ENCODE assay signal across 8 cellular contexts in the genomic region with DNA sequence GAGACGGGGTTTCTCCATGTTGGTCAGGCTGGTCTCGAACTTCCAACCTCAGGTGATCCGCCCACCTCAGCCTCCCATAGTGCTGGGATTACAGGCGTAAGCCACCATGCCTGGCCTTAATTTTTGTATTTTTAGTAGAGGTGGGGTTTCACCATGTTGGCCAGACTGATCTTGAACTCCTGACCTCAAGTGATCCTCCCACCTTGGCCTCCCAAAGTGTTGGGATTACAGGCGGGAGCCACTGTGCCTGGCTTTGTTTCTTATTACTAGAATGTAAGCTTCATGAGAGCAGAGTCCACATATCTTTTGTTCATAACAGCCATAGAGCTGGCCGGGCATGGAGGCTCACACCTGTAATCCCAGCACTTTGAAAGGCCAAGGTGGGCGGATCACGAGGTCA. TPM values are rescaled to one million over a fixed set of nuclear protein-coding genes. Genes with fewer than 3 reads are reported as not detected.
A peak's percentile ranks its signal among the peaks of the same experiment; 100 is the strongest.
DNase-seq lines count a peak whose midpoint lies in the region; ATAC-seq and TF ChIP-seq lines count a peak whose summit lies in the region.
"Not testable (repeated sequence)": the region's sequence is repeated elsewhere in the genome, so short reads cannot be mapped to it uniquely, and the experiment has no call there.

No MANE protein-coding gene starts in this region.

- intact Hi-C loops in CD8-positive, alpha-beta T cell (cut with DNase I, micrococcal nuclease), result loop anchor here in 1 of 2 experiments (5.0 kb wide), 1 partner anchor 36 kb away; no protein-coding TSS in a partner anchor
- intact Hi-C loops in activated CD4-positive, alpha-beta T cell treated with anti-CD3 and anti-CD28 coated beads for 36 hours (cut with DNase I, micrococcal nuclease); dendritic cell treated with granulocyte-macrophage colony-stimulating factor and Interleukin-4, amounts not matched to agents 40 ng/mL and 50 ng/mL, for 4 days (cut with micrococcal nuclease); sigmoid colon (cut with DNase I): not testable (repeated sequence)

- H3K9me3 ChIP-seq in CD8-positive, alpha-beta T cell (ENCODE audit: low read length); sigmoid colon: not testable (repeated sequence)

- not testable (repeated sequence) for DNase-seq in CD8-positive, alpha-beta T cell; activated naive CD8-positive, alpha-beta T cell treated with anti-CD3 and anti-CD28 coated beads for 36 hours; naive thymus-derived CD8-positive, alpha-beta T cell
- peak; percentile 2 for DNase-seq in activated CD4-positive, alpha-beta T cell treated with anti-CD3 and anti-CD28 coated beads for 36 hours
- peak; percentile 17 for DNase-seq in activated T-cell treated with anti-CD3 and anti-CD28 coated beads, Interleukin-2, amount 50 U/mL, for 24 hours
- DNase-seq in mesenteric fat pad (ENCODE audit: low spot score) (peak; percentile 45), sigmoid colon (peak; percentile 17)

- H3K4me1 ChIP-seq in CD8-positive, alpha-beta T cell (ENCODE audit: insufficient read depth, low read length), result peaks cover 69% of the 10 kb centered on the region
- peaks cover 0 to 17% (median 15%) of the 10 kb centered on the region in 4 donors for H3K4me1 ChIP-seq in sigmoid colon

- not testable (repeated sequence) for H3K36me3 ChIP-seq in CD8-positive, alpha-beta T cell (ENCODE audit: insufficient read depth, low read length); sigmoid colon

- H3K27ac ChIP-seq in CD8-positive, alpha-beta T cell (ENCODE audit: low read depth, low read length); sigmoid colon: not testable (repeated sequence)

- not testable (repeated sequence) for H3K27me3 Mint-ChIP-seq in CD8-positive, alpha-beta T cell (ENCODE audit: low read depth); activated CD4-positive, alpha-beta T cell treated with anti-CD3 and anti-CD28 coated beads for 36 hours; activated T-cell treated with anti-CD3 and anti-CD28 coated beads, Interleukin-2, amount 50 U/mL, for 24 hours; activated naive CD8-positive, alpha-beta T cell treated with anti-CD3 and anti-CD28 coated beads for 36 hours; dendritic cell treated with granulocyte-macrophage colony-stimulating factor and Interleukin-4, amounts not matched to agents 40 ng/mL and 50 ng/mL, for 4 days; naive thymus-derived CD8-positive, alpha-beta T cell

- 94 to 97% methylated on average over 8 of the region's 8 CpGs for WGBS in sigmoid colon, 2 donors

- not testable (repeated sequence) for ATAC-seq in CD8-positive, alpha-beta T cell; activated CD4-positive, alpha-beta T cell treated with anti-CD3 and anti-CD28 coated beads for 36 hours; naive thymus-derived CD8-positive, alpha-beta T cell

- peak overlapping the region; percentile 10 for H3K27ac Mint-ChIP-seq in CD8-positive, alpha-beta T cell
- not testable (repeated sequence) for H3K27ac Mint-ChIP-seq in activated CD4-positive, alpha-beta T cell treated with anti-CD3 and anti-CD28 coated beads for 36 hours
- peak overlapping the region; percentile 44 for H3K27ac Mint-ChIP-seq in activated T-cell treated with anti-CD3 and anti-CD28 coated beads, Interleukin-2, amount 50 U/mL, for 24 hours
- peak overlapping the region; percentile 42 for H3K27ac Mint-ChIP-seq in activated naive CD8-positive, alpha-beta T cell treated with anti-CD3 and anti-CD28 coated beads for 36 hours
- peak overlapping the region; percentile 84 for H3K27ac Mint-ChIP-seq in dendritic cell treated with granulocyte-macrophage colony-stimulating factor and Interleukin-4, amounts not matched to agents 40 ng/mL and 50 ng/mL, for 4 days
- peak overlapping the region; percentile 66 to 98 (median 92) for H3K27ac Mint-ChIP-seq in naive thymus-derived CD8-positive, alpha-beta T cell

- TF ChIP-seq CTCF in CD8-positive, alpha-beta T cell (IDR thresholded peaks at IDR 0.05); sigmoid colon (IDR thresholded peaks at IDR 0.05): not testable (repeated sequence)

- not testable (repeated sequence) for H3K27me3 ChIP-seq in CD8-positive, alpha-beta T cell (ENCODE audit: insufficient read depth, low read length); sigmoid colon

- TF ChIP-seq POLR2A in sigmoid colon (IDR thresholded peaks at IDR 0.05), result not testable (repeated sequence)

- TF ChIP-seq EP300 in sigmoid colon (IDR thresholded peaks at IDR 0.05), result not testable (repeated sequence)

- CTCF ChIA-PET in CD8-positive, alpha-beta T cell (lab: Charles Lee), result interaction anchor here (0.6 kb wide), 1 partner anchor 18 kb away, joined by 4 read pairs; no protein-coding TSS in a partner anchor
- CTCF ChIA-PET in activated CD4-positive, alpha-beta T cell treated with anti-CD3 and anti-CD28 coated beads for 36 hours (lab: Charles Lee), result not testable (repeated sequence)

- not testable (repeated sequence) for H3K9me3 Mint-ChIP-seq in CD8-positive, alpha-beta T cell; activated CD4-positive, alpha-beta T cell treated with anti-CD3 and anti-CD28 coated beads for 36 hours (ENCODE audit: low read depth); activated T-cell treated with anti-CD3 and anti-CD28 coated beads, Interleukin-2, amount 50 U/mL, for 24 hours; activated naive CD8-positive, alpha-beta T cell treated with anti-CD3 and anti-CD28 coated beads for 36 hours; dendritic cell treated with granulocyte-macrophage colony-stimulating factor and Interleukin-4, amounts not matched to agents 40 ng/mL and 50 ng/mL, for 4 days; naive thymus-derived CD8-positive, alpha-beta T cell

- H3K4me1 Mint-ChIP-seq in CD8-positive, alpha-beta T cell (ENCODE audit: low read depth), result peaks cover 61% of the 10 kb centered on the region
- peaks cover 62% of the 10 kb centered on the region for H3K4me1 Mint-ChIP-seq in activated CD4-positive, alpha-beta T cell treated with anti-CD3 and anti-CD28 coated beads for 36 hours
- H3K4me1 Mint-ChIP-seq in activated T-cell treated with anti-CD3 and anti-CD28 coated beads, Interleukin-2, amount 50 U/mL, for 24 hours (ENCODE audit: low read depth), result peaks cover 66% of the 10 kb centered on the region
- peaks cover 54% of the 10 kb centered on the region for H3K4me1 Mint-ChIP-seq in activated naive CD8-positive, alpha-beta T cell treated with anti-CD3 and anti-CD28 coated beads for 36 hours
- peaks cover 56% of the 10 kb centered on the region for H3K4me1 Mint-ChIP-seq in dendritic cell treated with granulocyte-macrophage colony-stimulating factor and Interleukin-4, amounts not matched to agents 40 ng/mL and 50 ng/mL, for 4 days (ENCODE audit: low read depth)
- H3K4me1 Mint-ChIP-seq in naive thymus-derived CD8-positive, alpha-beta T cell, result peaks cover 36 to 73% (median 67%) of the 10 kb centered on the region in 4 donors

- POLR2A ChIA-PET in CD8-positive, alpha-beta T cell (lab: Charles Lee), result interaction anchor here (0.7 to 6.8 kb wide), 7 partner anchors 11 to 137 kb away, joined by 3 to 70 read pairs (median 30); partner anchors contain the start of gene PCBP1
- POLR2A ChIA-PET in activated CD4-positive, alpha-beta T cell treated with anti-CD3 and anti-CD28 coated beads for 36 hours (lab: Charles Lee), result interaction anchor here (0.6 kb wide), 2 partner anchors 29 to 33 kb away, joined by 3 to 5 read pairs; no protein-coding TSS in a partner anchor
- POLR2A ChIA-PET in naive thymus-derived CD8-positive, alpha-beta T cell (lab: Charles Lee), result interaction anchor here (1.6 to 16.4 kb wide), 4 partner anchors 10 to 32 kb away, joined by 12 to 621 read pairs (median 294); partner anchors contain the start of gene PCBP1

- not testable (repeated sequence) for H3K36me3 Mint-ChIP-seq in CD8-positive, alpha-beta T cell; activated CD4-positive, alpha-beta T cell treated with anti-CD3 and anti-CD28 coated beads for 36 hours (ENCODE audit: low read depth); activated T-cell treated with anti-CD3 and anti-CD28 coated beads, Interleukin-2, amount 50 U/mL, for 24 hours (ENCODE audit: low read depth); activated naive CD8-positive, alpha-beta T cell treated with anti-CD3 and anti-CD28 coated beads for 36 hours; dendritic cell treated with granulocyte-macrophage colony-stimulating factor and Interleukin-4, amounts not matched to agents 40 ng/mL and 50 ng/mL, for 4 days (ENCODE audit: low read depth); naive thymus-derived CD8-positive, alpha-beta T cell

- H3K4me3 ChIP-seq in CD8-positive, alpha-beta T cell (ENCODE audit: low read depth, low read length); sigmoid colon: not testable (repeated sequence)

- not testable (repeated sequence) for H3K4me3 Mint-ChIP-seq in CD8-positive, alpha-beta T cell; activated CD4-positive, alpha-beta T cell treated with anti-CD3 and anti-CD28 coated beads for 36 hours; activated T-cell treated with anti-CD3 and anti-CD28 coated beads, Interleukin-2, amount 50 U/mL, for 24 hours; activated naive CD8-positive, alpha-beta T cell treated with anti-CD3 and anti-CD28 coated beads for 36 hours; dendritic cell treated with granulocyte-macrophage colony-stimulating factor and Interleukin-4, amounts not matched to agents 40 ng/mL and 50 ng/mL, for 4 days; naive thymus-derived CD8-positive, alpha-beta T cell

RNA-seq across cellular contexts. Expression of gene PCBP1, which starts 18.9 kb away (rescaled TPM):
- 100 to 1,000 TPM; 239 to 255 TPM for total RNA-seq in CD8-positive, alpha-beta T cell
- total RNA-seq in activated CD4-positive, alpha-beta T cell treated with anti-CD3 and anti-CD28 coated beads for 36 hours, result 100 to 1,000 TPM; 417 to 450 TPM
- total RNA-seq in activated naive CD8-positive, alpha-beta T cell treated with anti-CD3 and anti-CD28 coated beads for 36 hours, result 100 to 1,000 TPM; 449 to 455 TPM
- total RNA-seq in mesenteric fat pad, result 399 TPM
- 100 to 1,000 TPM; 386 to 393 TPM for total RNA-seq in naive thymus-derived CD8-positive, alpha-beta T cell
- polyA plus RNA-seq in naive thymus-derived CD8-positive, alpha-beta T cell, result 100 to 1,000 TPM; 159 to 218 (median 195) TPM
- 100 to 1,000 TPM; 178 to 186 (median 182) TPM for total RNA-seq in sigmoid colon
- polyA plus RNA-seq in sigmoid colon, result 100 to 1,000 TPM; 269 to 311 (median 286) TPM
